Comparison of ENCODE assay signal across 35 cellular contexts in genomic region chr12:25827141-25827540, GRCh38.
"Had no signal": no experiment of that assay in that cellular context is flagged by ENCODE, and none has a peak within 500 bp of the region (broad histone marks: within the 10 kb centered on the region; RNA-seq: fewer than 3 reads in every experiment).

No MANE protein-coding gene starts in this region.

- H3K4me2 ChIP-seq: KMS-11 had no signal

- H3K27ac ChIP-seq: KMS-11 had no signal

- H3K4me3 ChIP-seq: MG63 had no signal

- DNase-seq: Karpas-422, Kasumi-1, KG1, MG63, MM.1S, MV-4-11, NCI-H1048, NCI-H1092, NCI-H1092 treated with DMSO at 0.1 percent for 48 hours, NCI-H1105, NCI-H1105 treated with DMSO at 0.1 percent for 48 hours, NCI-H1417, NCI-H1417 treated with DMSO at 0.1 percent for 48 hours, NCI-H1436, NCI-H1436 treated with DMSO at 0.1 percent for 48 hours, NCI-H146, NCI-H1694, NCI-H1694 treated with DMSO at 0.1 percent for 48 hours, NCI-H187, NCI-H187 treated with DMSO at 0.1 percent for 48 hours, NCI-H1930, NCI-H2029, NCI-H2029 treated with DMSO at 0.1 percent for 48 hours, NCI-H2081, NCI-H2081 treated with DMSO at 0.1 percent for 48 hours, NCI-H2107, NCI-H2171, NCI-H2171 treated with DMSO at 0.1 percent for 48 hours, NCI-H2227 treated with DMSO at 0.1 percent for 48 hours, NCI-H226, NCI-H345, NCI-H446, NCI-H446 treated with DMSO at 0.1 percent for 48 hours, NCI-H510A had no signal

- H3K36me3 ChIP-seq: MG63 had no signal

- H3K27me3 ChIP-seq: MG63 had no signal

- H3K9me3 ChIP-seq: MG63 had no signal

- H3K9ac ChIP-seq: KMS-11 had no signal
